In the genomic region with DNA sequence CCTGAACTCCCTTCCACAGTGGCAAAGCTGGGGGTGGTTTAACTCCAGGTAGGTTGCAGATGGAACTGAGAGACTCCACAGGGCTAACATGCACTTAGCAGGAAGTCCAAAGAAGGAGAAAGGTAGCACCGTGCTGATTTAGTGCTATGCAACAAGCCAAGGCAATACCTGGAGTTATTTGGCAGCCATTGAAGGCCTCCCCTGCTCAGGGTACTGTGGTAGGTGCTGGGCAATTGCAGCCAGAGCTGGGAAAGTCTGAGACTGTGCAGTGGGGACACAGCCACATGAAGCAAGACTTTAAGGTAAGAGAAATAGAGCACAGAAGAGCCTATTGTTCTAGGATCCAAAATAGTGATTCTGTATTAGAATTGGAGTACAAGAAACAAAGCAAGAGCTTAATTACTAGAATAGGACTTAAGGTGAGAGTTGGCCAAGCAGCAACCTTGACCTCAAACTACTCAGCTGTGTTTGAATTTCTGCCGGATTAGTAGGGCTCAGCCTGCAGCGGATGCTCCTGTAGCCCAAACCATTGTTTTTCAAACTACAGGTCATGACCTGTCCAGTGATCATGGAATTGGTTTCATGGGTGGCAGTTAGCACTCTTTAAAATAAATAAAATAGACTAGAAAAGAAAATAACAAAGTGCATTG, we compare ENCODE assay signal across 26 cellular contexts.
"Had no signal": no experiment of that assay in that cellular context is flagged by ENCODE, and none has a peak within 500 bp of the region (broad histone marks: within the 10 kb centered on the region; RNA-seq: fewer than 3 reads in every experiment).

No MANE protein-coding gene starts in this region.

- H3K9ac ChIP-seq: neural progenitor cell had no signal

- H3K4me2 ChIP-seq: neural progenitor cell had no signal

- H3K27ac Mint-ChIP-seq: endodermal cell; nephron; neural progenitor cell; stimulated activated naive B cell treated with anti-CD40 and anti-IgM and Interleukin-4, amounts not matched to agents 10 μg/mL and 1 μg/mL and 100 μg/mL, for 72 hours; type B pancreatic cell had no signal

- H2AFZ ChIP-seq: neural progenitor cell had no signal

- DNase-seq: effector CD8-positive, alpha-beta T cell; endodermal cell; esophagus squamous epithelium; foreskin melanocyte; glutamatergic neuron; heart right ventricle; hippocampal formation; left cardiac atrium; left lung; mesendoderm; midbrain; naive thymus-derived CD4-positive, alpha-beta T cell; sigmoid colon; stimulated activated CD4-positive, alpha-beta T cell treated with anti-CD3 and anti-CD28 coated beads, Interleukin-4, amount 100 ng/mL, for 4 hours; stimulated activated naive B cell treated with anti-CD40 and anti-IgM and Interleukin-4, amounts not matched to agents 10 μg/mL and 1 μg/mL and 100 μg/mL, for 72 hours; substantia nigra; testis; tibial artery had no signal

- H3K4me3 ChIP-seq: esophagus squamous epithelium, heart right ventricle, left lung, neural progenitor cell, prostate gland, right atrium auricular region, sigmoid colon, testis, tibial artery had no signal

- H3K36me3 ChIP-seq: esophagus squamous epithelium, heart right ventricle, left lung, neural progenitor cell, prostate gland, right atrium auricular region, sigmoid colon, tibial artery had no signal

- H3K36me3 Mint-ChIP-seq: neural progenitor cell, type B pancreatic cell had no signal

- FAIRE-seq: colon, islet of Langerhans had no signal

- H3K27ac ChIP-seq: epithelial cell of prostate, esophagus squamous epithelium, heart right ventricle, left lung, neural progenitor cell, prostate gland, right atrium auricular region, sigmoid colon, testis, tibial artery had no signal

- H3K27me3 Mint-ChIP-seq: type B pancreatic cell had no signal

- H3K4me3 Mint-ChIP-seq: endodermal cell; naive thymus-derived CD4-positive, alpha-beta T cell; nephron; neural progenitor cell; stimulated activated naive B cell treated with anti-CD40 and anti-IgM and Interleukin-4, amounts not matched to agents 10 μg/mL and 1 μg/mL and 100 μg/mL, for 72 hours; type B pancreatic cell had no signal

- ATAC-seq: heart right ventricle; left cardiac atrium; left lung; naive thymus-derived CD4-positive, alpha-beta T cell; stimulated activated naive B cell treated with anti-CD40 and anti-IgM and Interleukin-4, amounts not matched to agents 10 μg/mL and 1 μg/mL and 100 μg/mL, for 72 hours had no signal

- H3K4me1 ChIP-seq: left lung, neural progenitor cell, prostate gland, right atrium auricular region, testis had no signal

- H3K27me3 ChIP-seq: esophagus squamous epithelium, heart right ventricle, neural progenitor cell, right atrium auricular region, sigmoid colon, testis, tibial artery had no signal

- H3K4me1 Mint-ChIP-seq: endodermal cell, nephron, neural progenitor cell had no signal

- H3K9me3 ChIP-seq: prostate gland, sigmoid colon, testis had no signal
